ENCODE assay signal across 9 cellular contexts in genomic region chr19:29858000-29858596, GRCh38. TPM values are rescaled to one million over a fixed set of nuclear protein-coding genes. Genes with fewer than 3 reads are reported as not detected.
DNase-seq lines count a peak whose midpoint lies in the region; ATAC-seq and TF ChIP-seq lines count a peak whose summit lies in the region.
"Had no signal": no experiment of that assay in that cellular context is flagged by ENCODE, and none has a peak within 500 bp of the region (broad histone marks: within the 10 kb centered on the region; RNA-seq: fewer than 3 reads in every experiment).

No MANE protein-coding gene starts in this region.

- peaks cover 8% of the 10 kb centered on the region for H3K4me1 Mint-ChIP-seq in neural crest cell

- peaks cover 9% of the 10 kb centered on the region for H3K27me3 Mint-ChIP-seq in neural crest cell (ENCODE audit: low read depth)

- no peak overlapping the region for H3K27ac ChIP-seq in dorsolateral prefrontal cortex
- H3K27ac ChIP-seq: skin epidermis had no signal

- peak overlapping the region; percentile 27 for H3K27ac Mint-ChIP-seq in neural crest cell (ENCODE audit: unreplicated experiment)

- in situ Hi-C loops in SK-MEL-5 (cut with HindIII; ENCODE audit: low pct_unique_long_range_greater_than_20kb, low sequenced_read_pairs): no loop called here

- no peak overlapping the region for H3K4me3 ChIP-seq in AG04449 (ENCODE audit: low read depth, low read length)
- no peak overlapping the region for H3K4me3 ChIP-seq in dorsolateral prefrontal cortex
- H3K4me3 ChIP-seq: skin epidermis had no signal

- CTCF ChIA-PET in AG04449 (lab: Yijun Ruan, JAX): interaction anchor here (0.6 to 2.5 kb wide), 9 partner anchors 9 to 791 kb away, joined by 3 to 11 read pairs (median 3); no protein-coding TSS in a partner anchor

- peaks cover 0 to 21% (median 5%) of the 10 kb centered on the region in 45 donors for H3K27me3 ChIP-seq in dorsolateral prefrontal cortex

- DNase-seq in AG04449 (ENCODE audit: low read depth, low spot score): no peak
- peak; percentile 64 for DNase-seq in GM20000 (ENCODE audit: low spot score)
- peak; percentile 35 for DNase-seq in SK-MEL-5 (ENCODE audit: low read depth, low spot score)
- DNase-seq in dorsolateral prefrontal cortex: peak in 2 of 10 donors; percentile 31 to 32
- DNase-seq in neural crest cell (ENCODE audit: low read depth, low spot score): no peak
- no peak for DNase-seq in SHP77 treated with DMSO at 0.1 percent for 48 hours (lab: John Stamatoyannopoulos, UW)
- DNase-seq in T1000 (lab: John Stamatoyannopoulos, UW): no peak

- intact Hi-C loops in dorsolateral prefrontal cortex (cut with DNase I): no loop called here

- no peaks in the 10 kb centered on the region for H3K9me3 Mint-ChIP-seq in neural crest cell

- no peaks in the 10 kb centered on the region for H3K36me3 Mint-ChIP-seq in neural crest cell (ENCODE audit: low read depth)

- no peak overlapping the region for H3K4me3 Mint-ChIP-seq in neural crest cell

- POLR2A ChIA-PET in AG04449 (lab: Yijun Ruan, JAX): no interaction called here

- peak; percentile 50 for TF ChIP-seq CTCF in AG04449 (IDR thresholded peaks at IDR 0.05; ENCODE audit: insufficient read depth, low read length, missing control alignments)
- TF ChIP-seq CTCF in GM20000 (IDR thresholded peaks at IDR 0.05; ENCODE audit: extremely low read depth, missing control alignments): peak; percentile 53
- peak in 52 of 56 donors; percentile 16 to 58 (median 46) for TF ChIP-seq CTCF in dorsolateral prefrontal cortex (IDR thresholded peaks at IDR 0.05 in 54 of 56, conservative IDR thresholded peaks at IDR 0.05 in 2 of 56; ENCODE audit: low read depth in 1 of 56, partially characterized antibody in 56 of 56)
- TF ChIP-seq CTCF in neural crest cell (conservative IDR thresholded peaks at IDR 0.05): peak; percentile 68

- no peak for ATAC-seq in HG02623 (IDR thresholded peaks at IDR 0.05; ENCODE audit: unreplicated experiment)

RNA-seq across cellular contexts. Expression of gene CCNE1, which starts 46.3 kb away (rescaled TPM):
- total RNA-seq in SK-MEL-5 (2014; rRNA removed; shearing (Covaris generic)): 13.8 and 18.3 TPM in 2 replicates
- 15.1 and 20.6 TPM in 2 replicates for polyA plus RNA-seq in SK-MEL-5 (2015; cell fraction: cytosol; rRNA removed)
- polyA plus RNA-seq in SK-MEL-5 (2015; cell fraction: nucleus; rRNA removed): 44.0 and 45.6 TPM in 2 replicates
- total RNA-seq in dorsolateral prefrontal cortex (10 to 100 TPM in 1 of 120 experiments, 1 to 10 TPM in 119; 2.3 to 10.5 (median 5.5) TPM), neural crest cell (26.1 and 29.7 TPM in 2 replicates)

Comparison
In these comparisons a context has a peak if more than half of its experiments do, and no peak if none do; other contexts are left out.
1. DNase-seq: peak in GM20000 (single experiment) and SK-MEL-5 (single experiment); none in AG04449 (single experiment), neural crest cell (single experiment), SHP77 treated with DMSO at 0.1 percent for 48 hours (single experiment) and T1000 (single experiment).
2. Peak in every context shown above with its lines, with median percentiles within 50 percentile points of each other: CTCF ChIP-seq.